In the genomic region with DNA sequence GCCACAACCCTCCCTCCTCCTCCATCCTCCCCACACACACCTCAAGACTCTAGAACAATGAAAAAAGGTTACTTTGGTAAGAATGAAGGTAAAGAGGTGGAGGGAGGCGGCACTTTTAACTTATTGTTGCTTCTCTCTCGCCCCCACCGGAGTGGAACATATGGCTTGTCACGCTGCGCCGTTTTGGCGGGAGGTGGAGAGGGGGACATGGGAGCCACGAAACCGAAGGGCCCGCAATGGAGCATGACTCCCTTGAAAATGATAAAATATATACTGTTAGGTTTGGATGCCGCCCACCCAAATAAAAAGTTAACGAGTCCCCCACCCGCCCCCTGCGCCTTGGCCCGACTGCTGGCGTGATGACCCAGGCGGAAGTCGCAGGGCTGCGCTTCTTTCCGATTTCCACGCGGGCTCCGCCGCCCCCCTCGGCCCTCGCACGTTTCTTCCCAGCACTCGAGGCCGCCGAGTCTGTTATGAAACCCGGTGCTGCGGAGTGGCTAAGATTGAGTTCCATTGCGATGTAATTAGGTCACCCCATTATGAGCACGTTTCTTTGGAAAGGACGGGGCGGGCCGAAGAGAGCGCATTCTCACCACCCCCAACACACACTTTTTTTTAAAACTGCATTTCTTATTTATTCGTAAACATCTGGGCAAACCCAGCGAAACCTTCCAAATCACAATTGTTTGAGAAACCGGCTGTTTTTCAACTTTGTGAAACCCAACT, we compare ENCODE assay signal across 1 cellular context.
TF ChIP-seq lines count a peak whose summit lies in the region.

No MANE protein-coding gene starts in this region.

TF ChIP-seq in H1, 55 proteins besides CTCF, POLR2A, EP300 and RAD21 (continued from another document):
- TF ChIP-seq, protein P1, sequence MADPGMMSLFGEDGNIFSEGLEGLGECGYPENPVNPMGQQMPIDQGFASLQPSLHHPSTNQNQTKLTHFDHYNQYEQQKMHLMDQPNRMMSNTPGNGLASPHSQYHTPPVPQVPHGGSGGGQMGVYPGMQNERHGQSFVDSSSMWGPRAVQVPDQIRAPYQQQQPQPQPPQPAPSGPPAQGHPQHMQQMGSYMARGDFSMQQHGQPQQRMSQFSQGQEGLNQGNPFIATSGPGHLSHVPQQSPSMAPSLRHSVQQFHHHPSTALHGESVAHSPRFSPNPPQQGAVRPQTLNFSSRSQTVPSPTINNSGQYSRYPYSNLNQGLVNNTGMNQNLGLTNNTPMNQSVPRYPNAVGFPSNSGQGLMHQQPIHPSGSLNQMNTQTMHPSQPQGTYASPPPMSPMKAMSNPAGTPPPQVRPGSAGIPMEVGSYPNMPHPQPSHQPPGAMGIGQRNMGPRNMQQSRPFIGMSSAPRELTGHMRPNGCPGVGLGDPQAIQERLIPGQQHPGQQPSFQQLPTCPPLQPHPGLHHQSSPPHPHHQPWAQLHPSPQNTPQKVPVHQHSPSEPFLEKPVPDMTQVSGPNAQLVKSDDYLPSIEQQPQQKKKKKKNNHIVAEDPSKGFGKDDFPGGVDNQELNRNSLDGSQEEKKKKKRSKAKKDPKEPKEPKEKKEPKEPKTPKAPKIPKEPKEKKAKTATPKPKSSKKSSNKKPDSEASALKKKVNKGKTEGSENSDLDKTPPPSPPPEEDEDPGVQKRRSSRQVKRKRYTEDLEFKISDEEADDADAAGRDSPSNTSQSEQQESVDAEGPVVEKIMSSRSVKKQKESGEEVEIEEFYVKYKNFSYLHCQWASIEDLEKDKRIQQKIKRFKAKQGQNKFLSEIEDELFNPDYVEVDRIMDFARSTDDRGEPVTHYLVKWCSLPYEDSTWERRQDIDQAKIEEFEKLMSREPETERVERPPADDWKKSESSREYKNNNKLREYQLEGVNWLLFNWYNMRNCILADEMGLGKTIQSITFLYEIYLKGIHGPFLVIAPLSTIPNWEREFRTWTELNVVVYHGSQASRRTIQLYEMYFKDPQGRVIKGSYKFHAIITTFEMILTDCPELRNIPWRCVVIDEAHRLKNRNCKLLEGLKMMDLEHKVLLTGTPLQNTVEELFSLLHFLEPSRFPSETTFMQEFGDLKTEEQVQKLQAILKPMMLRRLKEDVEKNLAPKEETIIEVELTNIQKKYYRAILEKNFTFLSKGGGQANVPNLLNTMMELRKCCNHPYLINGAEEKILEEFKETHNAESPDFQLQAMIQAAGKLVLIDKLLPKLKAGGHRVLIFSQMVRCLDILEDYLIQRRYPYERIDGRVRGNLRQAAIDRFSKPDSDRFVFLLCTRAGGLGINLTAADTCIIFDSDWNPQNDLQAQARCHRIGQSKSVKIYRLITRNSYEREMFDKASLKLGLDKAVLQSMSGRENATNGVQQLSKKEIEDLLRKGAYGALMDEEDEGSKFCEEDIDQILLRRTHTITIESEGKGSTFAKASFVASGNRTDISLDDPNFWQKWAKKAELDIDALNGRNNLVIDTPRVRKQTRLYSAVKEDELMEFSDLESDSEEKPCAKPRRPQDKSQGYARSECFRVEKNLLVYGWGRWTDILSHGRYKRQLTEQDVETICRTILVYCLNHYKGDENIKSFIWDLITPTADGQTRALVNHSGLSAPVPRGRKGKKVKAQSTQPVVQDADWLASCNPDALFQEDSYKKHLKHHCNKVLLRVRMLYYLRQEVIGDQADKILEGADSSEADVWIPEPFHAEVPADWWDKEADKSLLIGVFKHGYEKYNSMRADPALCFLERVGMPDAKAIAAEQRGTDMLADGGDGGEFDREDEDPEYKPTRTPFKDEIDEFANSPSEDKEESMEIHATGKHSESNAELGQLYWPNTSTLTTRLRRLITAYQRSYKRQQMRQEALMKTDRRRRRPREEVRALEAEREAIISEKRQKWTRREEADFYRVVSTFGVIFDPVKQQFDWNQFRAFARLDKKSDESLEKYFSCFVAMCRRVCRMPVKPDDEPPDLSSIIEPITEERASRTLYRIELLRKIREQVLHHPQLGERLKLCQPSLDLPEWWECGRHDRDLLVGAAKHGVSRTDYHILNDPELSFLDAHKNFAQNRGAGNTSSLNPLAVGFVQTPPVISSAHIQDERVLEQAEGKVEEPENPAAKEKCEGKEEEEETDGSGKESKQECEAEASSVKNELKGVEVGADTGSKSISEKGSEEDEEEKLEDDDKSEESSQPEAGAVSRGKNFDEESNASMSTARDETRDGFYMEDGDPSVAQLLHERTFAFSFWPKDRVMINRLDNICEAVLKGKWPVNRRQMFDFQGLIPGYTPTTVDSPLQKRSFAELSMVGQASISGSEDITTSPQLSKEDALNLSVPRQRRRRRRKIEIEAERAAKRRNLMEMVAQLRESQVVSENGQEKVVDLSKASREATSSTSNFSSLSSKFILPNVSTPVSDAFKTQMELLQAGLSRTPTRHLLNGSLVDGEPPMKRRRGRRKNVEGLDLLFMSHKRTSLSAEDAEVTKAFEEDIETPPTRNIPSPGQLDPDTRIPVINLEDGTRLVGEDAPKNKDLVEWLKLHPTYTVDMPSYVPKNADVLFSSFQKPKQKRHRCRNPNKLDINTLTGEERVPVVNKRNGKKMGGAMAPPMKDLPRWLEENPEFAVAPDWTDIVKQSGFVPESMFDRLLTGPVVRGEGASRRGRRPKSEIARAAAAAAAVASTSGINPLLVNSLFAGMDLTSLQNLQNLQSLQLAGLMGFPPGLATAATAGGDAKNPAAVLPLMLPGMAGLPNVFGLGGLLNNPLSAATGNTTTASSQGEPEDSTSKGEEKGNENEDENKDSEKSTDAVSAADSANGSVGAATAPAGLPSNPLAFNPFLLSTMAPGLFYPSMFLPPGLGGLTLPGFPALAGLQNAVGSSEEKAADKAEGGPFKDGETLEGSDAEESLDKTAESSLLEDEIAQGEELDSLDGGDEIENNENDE (IDR thresholded peaks at IDR 0.05; ENCODE audit: insufficient replicate concordance, low read length): peak; percentile 13
- no peak for TF ChIP-seq HDAC6 (IDR thresholded peaks at IDR 0.05; ENCODE audit: low read depth, low read length)
- TF ChIP-seq TAF7 (optimal IDR thresholded peaks at IDR 0.05; ENCODE audit: borderline replicate concordance, low read depth, low read length): peak; percentile 16
- peak; percentile 75; the same call in 1 of the 2 replicates for TF ChIP-seq CHD1 (IDR thresholded peaks at IDR 0.05; ENCODE audit: low read depth, low read length)
- TF ChIP-seq KDM1A (IDR thresholded peaks at IDR 0.05; ENCODE audit: borderline replicate concordance, low read length): no peak
- TF ChIP-seq SAP30 (IDR thresholded peaks at IDR 0.05; ENCODE audit: insufficient read depth, insufficient replicate concordance, low read length): no peak
- TF ChIP-seq POLR2AphosphoS5 (IDR thresholded peaks at IDR 0.05; ENCODE audit: low read depth, low read length): peak; percentile 94
- peak; percentile 76 for TF ChIP-seq E2F6 (IDR thresholded peaks at IDR 0.05)
- TF ChIP-seq SUZ12 (IDR thresholded peaks at IDR 0.05; ENCODE audit: low read length): no peak
- TF ChIP-seq TAF1 (IDR thresholded peaks at IDR 0.05; ENCODE audit: low read depth, low read length): peak; percentile 65
- no peak for TF ChIP-seq ATF3 (IDR thresholded peaks at IDR 0.05; ENCODE audit: insufficient read depth, low read depth, low read length)
- TF ChIP-seq, protein P2, sequence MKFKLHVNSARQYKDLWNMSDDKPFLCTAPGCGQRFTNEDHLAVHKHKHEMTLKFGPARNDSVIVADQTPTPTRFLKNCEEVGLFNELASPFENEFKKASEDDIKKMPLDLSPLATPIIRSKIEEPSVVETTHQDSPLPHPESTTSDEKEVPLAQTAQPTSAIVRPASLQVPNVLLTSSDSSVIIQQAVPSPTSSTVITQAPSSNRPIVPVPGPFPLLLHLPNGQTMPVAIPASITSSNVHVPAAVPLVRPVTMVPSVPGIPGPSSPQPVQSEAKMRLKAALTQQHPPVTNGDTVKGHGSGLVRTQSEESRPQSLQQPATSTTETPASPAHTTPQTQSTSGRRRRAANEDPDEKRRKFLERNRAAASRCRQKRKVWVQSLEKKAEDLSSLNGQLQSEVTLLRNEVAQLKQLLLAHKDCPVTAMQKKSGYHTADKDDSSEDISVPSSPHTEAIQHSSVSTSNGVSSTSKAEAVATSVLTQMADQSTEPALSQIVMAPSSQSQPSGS (IDR thresholded peaks at IDR 0.05; ENCODE audit: low read length): peak; percentile 74; the same call in 1 of the 2 replicates
- TF ChIP-seq SP1 (IDR thresholded peaks at IDR 0.05; ENCODE audit: low read depth, low read length): no peak
- no peak for TF ChIP-seq EGR1 (IDR thresholded peaks at IDR 0.05; ENCODE audit: borderline replicate concordance, low read depth, low read length)
- no peak for TF ChIP-seq SP2 (IDR thresholded peaks at IDR 0.05; ENCODE audit: low read length)
- TF ChIP-seq TBP (IDR thresholded peaks at IDR 0.05; ENCODE audit: low read depth, low read length): peak; percentile 15; the same call in 1 of the 2 replicates
- no peak for TF ChIP-seq SIX5 (IDR thresholded peaks at IDR 0.05; ENCODE audit: low read depth, low read length)
- no peak for TF ChIP-seq NANOG (IDR thresholded peaks at IDR 0.05; ENCODE audit: insufficient read depth, low read depth, low read length, poor library complexity, severe bottlenecking)
- no peak for TF ChIP-seq USF2 (IDR thresholded peaks at IDR 0.05; ENCODE audit: low read length)
- no peak for TF ChIP-seq ZNF274 (IDR thresholded peaks at IDR 0.05; ENCODE audit: borderline replicate concordance, extremely low read depth, low read length)
- TF ChIP-seq ASH2L (IDR thresholded peaks at IDR 0.05; ENCODE audit: low read length): no peak
- no peak for TF ChIP-seq SP4 (IDR thresholded peaks at IDR 0.05; ENCODE audit: low read length)
- TF ChIP-seq POU5F1 (IDR thresholded peaks at IDR 0.05; ENCODE audit: low read depth, low read length): no peak
- no peak for TF ChIP-seq SRF (IDR thresholded peaks at IDR 0.05; ENCODE audit: low read depth, low read length)
- no peak for TF ChIP-seq RFX5 (IDR thresholded peaks at IDR 0.05; ENCODE audit: borderline replicate concordance, low read depth, low read length)
- no peak for TF ChIP-seq JUN (IDR thresholded peaks at IDR 0.05; ENCODE audit: low read depth, low read length)
- no peak for TF ChIP-seq CHD2 (IDR thresholded peaks at IDR 0.05; ENCODE audit: low read length)
- no peak for TF ChIP-seq NRF1 (IDR thresholded peaks at IDR 0.05; ENCODE audit: low read depth, low read length)
- TF ChIP-seq EZH2 (IDR thresholded peaks at IDR 0.05; ENCODE audit: low read depth, low read length, severe bottlenecking): no peak
- TF ChIP-seq TCF12 (IDR thresholded peaks at IDR 0.05; ENCODE audit: low read depth, low read length): no peak
- no peak for TF ChIP-seq CBX5 (IDR thresholded peaks at IDR 0.05; ENCODE audit: low read depth, low read length)
- TF ChIP-seq CTBP2 (IDR thresholded peaks at IDR 0.05; ENCODE audit: borderline replicate concordance, insufficient read depth, insufficient read length, low read length): no peak
